In the genomic region with DNA sequence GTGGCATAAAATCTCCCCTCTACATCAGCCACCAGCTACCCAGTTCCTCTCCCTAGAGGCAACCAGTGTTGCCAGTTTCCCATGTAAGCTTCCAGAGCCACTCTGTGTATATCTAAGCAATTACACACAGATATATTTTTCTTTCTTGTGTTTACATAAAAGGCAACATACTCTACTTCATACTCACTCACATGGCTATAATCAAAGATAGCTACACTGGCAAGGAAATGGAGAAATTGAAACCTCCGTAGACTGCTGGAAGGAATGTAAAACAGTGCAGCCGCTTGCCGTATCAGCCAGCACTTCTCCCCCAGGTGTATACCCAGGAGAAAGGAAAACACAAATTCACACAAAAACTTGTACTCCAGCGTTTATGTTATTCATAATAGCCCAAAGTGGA, we compare ENCODE assay signal across 22 cellular contexts.
"Had no signal": no experiment of that assay in that cellular context is flagged by ENCODE, and none has a peak within 500 bp of the region (broad histone marks: within the 10 kb centered on the region; RNA-seq: fewer than 3 reads in every experiment).

No MANE protein-coding gene starts in this region.

- H3K36me3 Mint-ChIP-seq: naive thymus-derived CD4-positive, alpha-beta T cell; stimulated activated effector memory CD8-positive, alpha-beta T cell treated with anti-CD3 and anti-CD28 coated beads, Interleukin-12 subunit alpha, Interleukin-12 subunit beta, amount 100 ng/mL, for 72 hours had no signal

- H3K9me3 ChIP-seq: gastrocnemius medialis, heart right ventricle, neutrophil, psoas muscle, right lobe of liver, suprapubic skin, thyroid gland, upper lobe of right lung, vagina had no signal

- H3K4me1 Mint-ChIP-seq: endodermal cell; naive thymus-derived CD4-positive, alpha-beta T cell; stimulated activated effector memory CD8-positive, alpha-beta T cell treated with anti-CD3 and anti-CD28 coated beads, Interleukin-12 subunit alpha, Interleukin-12 subunit beta, amount 100 ng/mL, for 72 hours had no signal

- H3K9me3 Mint-ChIP-seq: endodermal cell; naive thymus-derived CD4-positive, alpha-beta T cell; stimulated activated effector memory CD8-positive, alpha-beta T cell treated with anti-CD3 and anti-CD28 coated beads, Interleukin-12 subunit alpha, Interleukin-12 subunit beta, amount 100 ng/mL, for 72 hours had no signal

- H3K36me3 ChIP-seq: gastrocnemius medialis, heart right ventricle, neutrophil, right lobe of liver, suprapubic skin, thyroid gland, upper lobe of right lung, vagina had no signal

- H3K4me3 Mint-ChIP-seq: endodermal cell; naive thymus-derived CD4-positive, alpha-beta T cell; stimulated activated effector memory CD8-positive, alpha-beta T cell treated with anti-CD3 and anti-CD28 coated beads, Interleukin-12 subunit alpha, Interleukin-12 subunit beta, amount 100 ng/mL, for 72 hours had no signal

- ATAC-seq: gastrocnemius medialis; heart right ventricle; left lobe of liver; naive thymus-derived CD4-positive, alpha-beta T cell; psoas muscle; right lobe of liver; stimulated activated effector memory CD8-positive, alpha-beta T cell treated with anti-CD3 and anti-CD28 coated beads, Interleukin-12 subunit alpha, Interleukin-12 subunit beta, amount 100 ng/mL, for 72 hours; stimulated activated naive CD8-positive, alpha-beta T cell treated with anti-CD3 and anti-CD28 coated beads, Interleukin-15, Interleukin-2, amounts not matched to agents 100 U/mL and 50 U/mL, for 24 hours; upper lobe of right lung had no signal

- H3K27me3 ChIP-seq: gastrocnemius medialis, heart right ventricle, neutrophil, right lobe of liver, suprapubic skin, thyroid gland, upper lobe of right lung, vagina had no signal

- H3K27ac Mint-ChIP-seq: endodermal cell; naive thymus-derived CD4-positive, alpha-beta T cell; stimulated activated effector memory CD8-positive, alpha-beta T cell treated with anti-CD3 and anti-CD28 coated beads, Interleukin-12 subunit alpha, Interleukin-12 subunit beta, amount 100 ng/mL, for 72 hours had no signal

- H3K4me3 ChIP-seq: gastrocnemius medialis, heart right ventricle, psoas muscle, right lobe of liver, suprapubic skin, thyroid gland, upper lobe of right lung, vagina had no signal

- H3K27ac ChIP-seq: gastrocnemius medialis, heart right ventricle, neutrophil, psoas muscle, right lobe of liver, suprapubic skin, upper lobe of right lung, vagina had no signal

- H3K4me1 ChIP-seq: gastrocnemius medialis, psoas muscle, right lobe of liver, suprapubic skin, vagina had no signal

- DNase-seq: effector CD4-positive, alpha-beta T cell; endodermal cell; erythroblast; gastrocnemius medialis; heart right ventricle; hypothalamus; islet precursor cell; mammary epithelial cell; naive thymus-derived CD4-positive, alpha-beta T cell; psoas muscle; retina; right lobe of liver; stimulated activated CD4-positive, alpha-beta T cell treated with anti-CD3 and anti-CD28 coated beads, Interleukin-4, amount 100 ng/mL, for 1 hour; stimulated activated CD8-positive, alpha-beta memory T cell treated with anti-CD3 and anti-CD28 coated beads, Interleukin-4, amount 100 ng/mL, for 48 hours; stimulated activated naive CD8-positive, alpha-beta T cell treated with anti-CD3 and anti-CD28 coated beads, Interleukin-15, Interleukin-2, amounts not matched to agents 100 U/mL and 50 U/mL, for 24 hours; thyroid gland; upper lobe of right lung had no signal
